Comparison of ENCODE assay signal across 8 cellular contexts in the genomic region with DNA sequence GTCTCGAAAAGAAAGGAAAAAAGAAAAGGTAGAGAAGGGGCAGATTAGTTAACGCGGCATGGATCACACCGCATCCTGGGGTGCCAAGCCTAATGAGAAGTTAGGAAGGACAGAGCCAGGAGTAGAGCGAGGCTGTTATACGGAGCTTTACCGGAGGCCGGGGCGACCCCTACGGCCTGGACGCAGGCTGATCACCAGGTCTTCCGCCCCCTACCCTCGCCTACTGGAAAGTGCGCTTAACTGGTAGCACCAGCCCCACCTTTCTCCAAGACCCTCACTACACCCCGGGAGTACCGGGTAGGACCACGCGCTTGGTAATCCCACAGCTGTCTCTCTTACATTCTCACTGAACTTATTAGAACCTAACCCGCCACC. TPM values are rescaled to one million over a fixed set of nuclear protein-coding genes. Genes with fewer than 3 reads are reported as not detected.
DNase-seq lines count a peak whose midpoint lies in the region; ATAC-seq and TF ChIP-seq lines count a peak whose summit lies in the region.

No MANE protein-coding gene starts in this region.

- intact Hi-C loops in CD14-positive monocyte (cut with micrococcal nuclease) (loop anchor here in 1 of 2 donors (5.0 kb wide), 1 partner anchor 38 kb away; no protein-coding TSS in a partner anchor), dorsolateral prefrontal cortex (cut with DNase I) (no loop called here), aorta (cut with DNase I) (loop anchor here in 1 of 2 donors (10.0 kb wide), 1 partner anchor 115 kb away; no protein-coding TSS in a partner anchor)

- H3K4me1 Mint-ChIP-seq in CD14-positive monocyte, result peaks cover 40% of the 10 kb centered on the region

- peak overlapping the region; percentile 98 to 99 (median 98) for H3K27ac Mint-ChIP-seq in CD14-positive monocyte

- no peaks in the 10 kb centered on the region for H3K9me3 ChIP-seq in mononuclear cell (ENCODE audit: low read depth, low read length)
- no peaks in the 10 kb centered on the region for H3K9me3 ChIP-seq in aorta (ENCODE audit: control insufficient read depth, low read length)

- ATAC-seq in GM19452 (IDR thresholded peaks at IDR 0.05; ENCODE audit: unreplicated experiment), result peak; percentile 4
- ATAC-seq in aorta (ENCODE audit: low FRiP score), result peak; percentile 13

- no peak for TF ChIP-seq CTCF in CD14-positive monocyte (IDR thresholded peaks at IDR 0.05)
- TF ChIP-seq CTCF in dorsolateral prefrontal cortex (IDR thresholded peaks at IDR 0.05 in 54 of 56, conservative IDR thresholded peaks at IDR 0.05 in 2 of 56; ENCODE audit: low read depth in 1 of 56, partially characterized antibody in 56 of 56), result no peak

- H3K36me3 ChIP-seq in aorta (ENCODE audit: control insufficient read depth in 1 of 2, insufficient read depth in 2 of 2, low read length in 1 of 2), result no peaks in the 10 kb centered on the region

- 0 to 2% methylated on average over 19 of the region's 19 CpGs for WGBS in aorta, 2 donors

- H3K9me3 Mint-ChIP-seq in CD14-positive monocyte, result peaks cover 0 to 8% (median under 1%) of the 10 kb centered on the region in 7 donors

- H3K27me3 ChIP-seq in dorsolateral prefrontal cortex, result no peaks in the 10 kb centered on the region
- no peaks in the 10 kb centered on the region for H3K27me3 ChIP-seq in mononuclear cell (ENCODE audit: insufficient read depth, low read length)
- H3K27me3 ChIP-seq in aorta (ENCODE audit: control insufficient read depth in 1 of 2, insufficient read depth in 2 of 2, low read length in 1 of 2), result no peaks in the 10 kb centered on the region

- peaks cover 0 to 3% (median 1%) of the 10 kb centered on the region in 3 donors for H3K27me3 Mint-ChIP-seq in CD14-positive monocyte (ENCODE audit: low read depth in 3 of 3)

- peak overlapping the region in 49 of 59 donors; percentile 3 to 98 (median 90) for H3K27ac ChIP-seq in dorsolateral prefrontal cortex
- peak overlapping the region; percentile 9 to 98 for H3K27ac ChIP-seq in aorta (ENCODE audit: low read depth in 1 of 2, low read length in 2 of 2)

- H3K4me1 ChIP-seq in mononuclear cell (ENCODE audit: insufficient read depth, low read length) (peaks cover 38% of the 10 kb centered on the region), aorta (ENCODE audit: control insufficient read depth in 1 of 2, insufficient read depth in 2 of 2, low read length in 2 of 2) (no peaks in the 10 kb centered on the region)

- H3K36me3 Mint-ChIP-seq in CD14-positive monocyte, result peaks cover 3 to 10% of the 10 kb centered on the region in 2 donors

- H3K4me3 ChIP-seq in dorsolateral prefrontal cortex (peak overlapping the region; percentile 71 to 98 (median 86)), mononuclear cell (ENCODE audit: low read length) (peak overlapping the region; percentile 89), aorta (ENCODE audit: low read length in 2 of 2) (peak overlapping the region; percentile 71 to 94)

- H3K4me3 Mint-ChIP-seq in CD14-positive monocyte, result peak overlapping the region; percentile 96 to 98

- DNase-seq in CD14-positive monocyte (ENCODE audit: low spot score), result no peak
- DNase-seq in NCI-H69 (lab: John Stamatoyannopoulos, UW), result peak; percentile 54
- DNase-seq in dorsolateral prefrontal cortex, result peak in 1 of 10 donors; percentile 19
- no peak for DNase-seq in aorta
- no peak for DNase-seq in NCI-H226
- DNase-seq in activated effector memory CD4-positive, alpha-beta T cell treated with Interleukin-2 at 50 U/mL for 16 hours, result no peak

RNA-seq across cellular contexts. Expression of a gene that starts 33.8 kb away (rescaled TPM):
- polyA plus RNA-seq in CD14-positive monocyte, result 10 to 100 TPM; 29.2 to 46.2 TPM
- 10 to 100 TPM; 27.9 to 83.0 (median 52.0) TPM for total RNA-seq in dorsolateral prefrontal cortex
- 77.8 TPM for total RNA-seq in mononuclear cell
- 10 to 100 TPM; 43.2 to 44.7 TPM for total RNA-seq in aorta
- 10 to 100 TPM; 16.9 TPM for polyA plus RNA-seq in aorta

RNA-seq across cellular contexts. Expression of a gene that starts 34.0 kb away (rescaled TPM):
- polyA plus RNA-seq in CD14-positive monocyte (under 1 TPM in 1 of 2 donors, not detected in 1; 0.46 TPM), aorta (1 to 10 TPM in 1 of 2 donors, under 1 TPM in 1; 0.56 to 1.9 TPM)
- total RNA-seq in dorsolateral prefrontal cortex (1 to 10 TPM in 118 of 120 experiments, under 1 TPM in 2; 0.86 to 6.0 (median 2.5) TPM), mononuclear cell (0.10 TPM), aorta (1 to 10 TPM in 1 of 2 donors, under 1 TPM in 1; 0.91 to 1.1 TPM)

RNA-seq across cellular contexts. Expression of a gene that starts 44.5 kb away (rescaled TPM):
- polyA plus RNA-seq in CD14-positive monocyte (under 1 TPM in 1 of 2 donors, not detected in 1; 0.11 TPM), aorta (1 to 10 TPM in 1 of 2 donors, under 1 TPM in 1; 0.88 to 3.0 TPM)
- total RNA-seq in dorsolateral prefrontal cortex (not detected), mononuclear cell (not detected), aorta (1 to 10 TPM in 1 of 2 donors, under 1 TPM in 1; 0.26 to 1.0 TPM)
